31 cellular contexts compared by ENCODE assay signal in the genomic region with DNA sequence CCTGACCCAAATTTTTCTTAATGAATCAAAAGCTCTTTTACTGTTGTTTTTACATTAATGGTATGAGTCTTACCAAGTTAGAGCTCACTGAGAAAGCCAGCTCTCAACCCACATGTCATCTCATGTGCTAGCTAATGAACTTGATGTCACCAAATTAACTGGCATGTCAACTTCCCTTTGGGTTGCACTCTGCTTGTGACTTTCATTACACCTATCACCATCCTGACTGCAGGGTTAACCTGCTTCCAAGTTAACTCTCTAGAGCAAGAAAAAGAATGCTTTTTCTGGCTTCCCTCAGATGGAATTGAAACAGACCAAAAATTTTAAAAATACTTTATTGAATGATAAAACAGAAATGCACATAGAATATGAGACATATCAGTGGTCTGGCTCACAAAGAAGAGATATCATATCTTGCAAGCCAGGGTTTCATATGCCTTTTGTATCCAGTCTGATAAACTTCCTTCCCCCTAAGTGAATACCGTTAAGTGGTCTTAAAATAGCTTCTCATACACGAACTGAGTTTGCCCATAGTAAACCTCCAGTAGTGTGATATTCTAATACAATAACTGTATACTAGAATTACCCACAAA.
"Had no signal": no experiment of that assay in that cellular context is flagged by ENCODE, and none has a peak within 500 bp of the region (broad histone marks: within the 10 kb centered on the region; RNA-seq: fewer than 3 reads in every experiment).

No MANE protein-coding gene starts in this region.

- DNase-seq: activated CD4-positive, alpha-beta memory T cell treated with anti-CD3 and anti-CD28 coated beads for 36 hours; activated CD4-positive, alpha-beta T cell treated with anti-CD3 and anti-CD28 coated beads, Interleukin-2, amount 10 ng/mL, durations not matched to agents 24 days and 14 days; activated CD8-positive, alpha-beta memory T cell treated with anti-CD3 and anti-CD28 coated beads, Interleukin-2, amount 50 U/mL, for 4 hours; activated gamma-delta T cell; activated naive CD4-positive, alpha-beta T cell treated with anti-CD3 and anti-CD28 coated beads, Interleukin-2, amount 10 ng/mL, durations not matched to agents 7 days and 5 days; activated naive CD8-positive, alpha-beta T cell treated with anti-CD3 and anti-CD28 coated beads, Interleukin-2, amount 10 ng/mL, durations not matched to agents 7 days and 5 days; activated T-cell treated with anti-CD3 and anti-CD28 coated beads, Interleukin-2, amount 50 U/mL, for 24 hours; cortex of kidney; foreskin fibroblast; heart right ventricle; left lung; lower lobe of right lung; mesenchymal stem cell; naive thymus-derived CD8-positive, alpha-beta T cell; nucleus accumbens; pancreas; psoas muscle; stimulated activated CD4-positive, alpha-beta T cell treated with anti-CD3 and anti-CD28 coated beads, Interleukin-1b, Interleukin-23, amount 100 ng/mL, for 48 hours; stimulated activated CD4-positive, alpha-beta T cell treated with anti-CD3 and anti-CD28 coated beads, Interleukin-4, amount 100 ng/mL, for 4 hours; stimulated activated CD8-positive, alpha-beta memory T cell treated with anti-CD3 and anti-CD28 coated beads, Interleukin-4, amount 100 ng/mL, for 48 hours; stimulated activated naive CD8-positive, alpha-beta T cell treated with anti-CD3 and anti-CD28 coated beads, Interleukin-15, amount 100 ng/mL, for 72 hours; substantia nigra; uterus; WERI-Rb-1 had no signal

- H3K27ac ChIP-seq: ascending aorta, heart right ventricle, left lung, lower lobe of right lung, psoas muscle, uterus, WERI-Rb-1 had no signal

- H3K9me3 ChIP-seq: ascending aorta, left lung, lower lobe of right lung, pancreas, psoas muscle, uterus had no signal

- H3K4me1 ChIP-seq: ascending aorta, lower lobe of right lung, psoas muscle, uterus had no signal

- ATAC-seq: activated CD4-positive, CD25-positive, alpha-beta regulatory T cell treated with anti-CD3 and anti-CD28 coated beads, Interleukin-2, amount 50 U/mL, for 24 hours; esophagus mucosa; heart right ventricle; naive thymus-derived CD8-positive, alpha-beta T cell; psoas muscle; stimulated activated memory B cell treated with anti-CD40 and anti-IgM and Interleukin-4, amounts not matched to agents 10 μg/mL and 1 μg/mL and 100 μg/mL, for 72 hours; stimulated activated naive CD8-positive, alpha-beta T cell treated with anti-CD3 and anti-CD28 coated beads, Interleukin-15, amount 100 ng/mL, for 72 hours had no signal

- H3K4me2 ChIP-seq: smooth muscle cell had no signal

- H3K36me3 ChIP-seq: ascending aorta, heart right ventricle, left lung, lower lobe of right lung, pancreas, uterus, WERI-Rb-1 had no signal

- H3K27me3 ChIP-seq: ascending aorta, heart right ventricle, left lung, pancreas, uterus had no signal

- FAIRE-seq: endothelial cell of umbilical vein, islet of Langerhans, pancreas had no signal

- H3K4me3 ChIP-seq: ascending aorta, heart right ventricle, left lung, lower lobe of right lung, pancreas, psoas muscle, smooth muscle cell, uterus had no signal
